ENCODE assay signal across 8 cellular contexts in the genomic region with DNA sequence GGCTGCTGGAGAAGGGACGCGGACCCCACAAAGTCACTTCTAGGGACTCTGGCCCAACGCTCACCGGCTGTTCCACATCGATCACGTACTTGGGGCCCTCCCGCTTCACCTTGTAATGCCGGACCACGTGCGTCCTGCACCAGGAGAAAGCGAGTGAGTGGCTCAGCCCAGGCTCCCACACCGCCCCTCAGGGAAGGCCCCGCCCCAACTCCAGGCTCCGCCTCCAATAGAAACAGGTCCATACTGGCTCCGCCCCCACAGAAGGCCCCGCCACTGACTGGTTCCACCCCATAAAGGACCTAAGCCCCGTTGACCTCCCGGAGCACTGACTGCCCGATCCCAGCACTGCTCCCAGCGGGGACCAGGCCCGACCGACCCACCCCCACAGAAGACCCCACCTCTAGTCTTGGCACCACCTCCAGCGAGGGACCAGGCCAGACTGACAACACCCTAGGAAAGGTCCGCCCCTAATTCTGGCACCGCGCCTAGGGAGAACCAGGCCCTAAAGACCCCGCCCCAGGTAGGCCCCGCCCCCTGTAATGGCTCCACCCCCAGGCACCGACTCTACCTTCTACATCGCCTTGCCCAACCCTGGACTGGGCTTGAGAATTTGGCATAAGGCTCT. TPM values are rescaled to one million over a fixed set of nuclear protein-coding genes. Genes with fewer than 3 reads are reported as not detected.
DNase-seq lines count a peak whose midpoint lies in the region; ATAC-seq and TF ChIP-seq lines count a peak whose summit lies in the region.

No MANE protein-coding gene starts in this region.

- H3K4me3 Mint-ChIP-seq in activated naive CD8-positive, alpha-beta T cell treated with anti-CD3 and anti-CD28 coated beads, Interleukin-2, amount 10 ng/mL, durations not matched to agents 7 days and 5 days = peak overlapping the region; percentile 86

- no peaks in the 10 kb centered on the region for H3K79me2 ChIP-seq in smooth muscle cell (ENCODE audit: low read depth)

- H3K4me3 ChIP-seq in iPS DF 6.9 (ENCODE audit: low read length) = peak overlapping the region; percentile 49; the same call in 1 of the 2 replicates
- peak overlapping the region; percentile 49 for H3K4me3 ChIP-seq in smooth muscle cell

- no CpG with 5 or more reads among the region's 30 CpGs for WGBS in iPS DF 6.9 (ENCODE audit: insufficient coverage, insufficient read length)
- 23% methylated on average over 24 of the region's 30 CpGs for WGBS in smooth muscle cell (ENCODE audit: low lambda C conversion rate)

- peaks cover 20% of the 10 kb centered on the region for H3K4me1 Mint-ChIP-seq in activated naive CD8-positive, alpha-beta T cell treated with anti-CD3 and anti-CD28 coated beads, Interleukin-2, amount 10 ng/mL, durations not matched to agents 7 days and 5 days

- peaks cover 4% of the 10 kb centered on the region; the same call in 1 of the 2 replicates for H3K4me1 ChIP-seq in iPS DF 6.9 (ENCODE audit: control insufficient read depth, insufficient read depth, low read length)
- H3K4me1 ChIP-seq in smooth muscle cell (ENCODE audit: low read depth) = peaks cover 9% of the 10 kb centered on the region

- H3K9me3 ChIP-seq in iPS DF 6.9 (ENCODE audit: control insufficient read depth, insufficient read depth, low read length) (no peaks in the 10 kb centered on the region), smooth muscle cell (replicated peaks; ENCODE audit: low read depth) (no peaks in the 10 kb centered on the region)

- peak overlapping the region; percentile 89 for H3K27ac Mint-ChIP-seq in activated naive CD8-positive, alpha-beta T cell treated with anti-CD3 and anti-CD28 coated beads, Interleukin-2, amount 10 ng/mL, durations not matched to agents 7 days and 5 days

- H4K20me1 ChIP-seq in smooth muscle cell (ENCODE audit: low read depth) = no peaks in the 10 kb centered on the region

- TF ChIP-seq CTCF in smooth muscle cell (IDR thresholded peaks at IDR 0.05; ENCODE audit: borderline replicate concordance, insufficient read depth, poor library complexity, severe bottlenecking) = no peak

- no peak overlapping the region for H3K9ac ChIP-seq in smooth muscle cell (ENCODE audit: low read depth)

- H3F3A ChIP-seq in smooth muscle cell (ENCODE audit: low read depth) = no peaks in the 10 kb centered on the region

- H3K27ac ChIP-seq in iPS DF 6.9 (ENCODE audit: low read length) (no peak overlapping the region), smooth muscle cell (ENCODE audit: low read depth) (no peak overlapping the region)

- peaks cover 4% of the 10 kb centered on the region for H3K36me3 Mint-ChIP-seq in activated naive CD8-positive, alpha-beta T cell treated with anti-CD3 and anti-CD28 coated beads, Interleukin-2, amount 10 ng/mL, durations not matched to agents 7 days and 5 days

- H3K27me3 ChIP-seq in iPS DF 6.9 (ENCODE audit: control insufficient read depth, insufficient read depth, low read length) (no peaks in the 10 kb centered on the region), smooth muscle cell (ENCODE audit: low read depth) (no peaks in the 10 kb centered on the region)

- POLR2A ChIA-PET in activated naive CD8-positive, alpha-beta T cell treated with anti-CD3 and anti-CD28 coated beads, Interleukin-2, amount 10 ng/mL, durations not matched to agents 7 days and 5 days (lab: Charles Lee) = interaction anchor here (0.9 to 4.1 kb wide), 6 partner anchors 16 to 144 kb away, joined by 3 to 30 read pairs (median 6); a partner anchor contains a TSS

- peak; percentile 39 for ATAC-seq in activated naive CD8-positive, alpha-beta T cell treated with anti-CD3 and anti-CD28 coated beads, Interleukin-2, amount 10 ng/mL, durations not matched to agents 7 days and 5 days (ENCODE audit: low read depth)

- peak; percentile 24 for DNase-seq in HCEC 1CT
- DNase-seq in SKM-1 (lab: John Stamatoyannopoulos, UW; ENCODE audit: unreplicated experiment) = peak; percentile 33
- DNase-seq in activated naive CD8-positive, alpha-beta T cell treated with anti-CD3 and anti-CD28 coated beads, Interleukin-2, amount 10 ng/mL, durations not matched to agents 7 days and 5 days = peak; percentile 88
- DNase-seq in iPS DF 6.9 (ENCODE audit: low read depth, low spot score) = peak; percentile 78
- DNase-seq in smooth muscle cell (lab: John Stamatoyannopoulos, UW; ENCODE audit: unreplicated experiment) = peak; percentile 60
- no peak for DNase-seq in DMS79 treated with DMSO at 0.1 percent for 48 hours (lab: John Stamatoyannopoulos, UW)
- DNase-seq in NCI-H1105 (lab: John Stamatoyannopoulos, UW) = no peak
- DNase-seq in NCI-H1694 (lab: John Stamatoyannopoulos, UW) = no peak

- H3K9me3 Mint-ChIP-seq in activated naive CD8-positive, alpha-beta T cell treated with anti-CD3 and anti-CD28 coated beads, Interleukin-2, amount 10 ng/mL, durations not matched to agents 7 days and 5 days = no peaks in the 10 kb centered on the region

- no peak overlapping the region for H2AFZ ChIP-seq in smooth muscle cell (ENCODE audit: low read depth)

- H3K4me2 ChIP-seq in smooth muscle cell = peak overlapping the region; percentile 83

- no peaks in the 10 kb centered on the region for H3K27me3 Mint-ChIP-seq in activated naive CD8-positive, alpha-beta T cell treated with anti-CD3 and anti-CD28 coated beads, Interleukin-2, amount 10 ng/mL, durations not matched to agents 7 days and 5 days

- H3K36me3 ChIP-seq in iPS DF 6.9 (ENCODE audit: control insufficient read depth, insufficient read depth, low read length) (peaks cover 3% of the 10 kb centered on the region; the same call in 1 of the 2 replicates), smooth muscle cell (ENCODE audit: low read depth) (no peaks in the 10 kb centered on the region)

RNA-seq across cellular contexts. Expression of a gene that starts 11.3 kb away (rescaled TPM):
- total RNA-seq in activated naive CD8-positive, alpha-beta T cell treated with anti-CD3 and anti-CD28 coated beads, Interleukin-2, amount 10 ng/mL, durations not matched to agents 7 days and 5 days = 1 to 10 TPM; 8.4 to 8.8 TPM
- total RNA-seq in smooth muscle cell = 10.7 and 13.0 TPM in 2 replicates
- 8.3 and 26.5 TPM in 2 replicates for polyA plus RNA-seq in smooth muscle cell

RNA-seq across cellular contexts. Expression of a gene that starts 16.0 kb away (rescaled TPM):
- total RNA-seq in activated naive CD8-positive, alpha-beta T cell treated with anti-CD3 and anti-CD28 coated beads, Interleukin-2, amount 10 ng/mL, durations not matched to agents 7 days and 5 days = 10 to 100 TPM; 23.7 to 26.2 TPM
- 2.4 and 3.9 TPM in 2 replicates for total RNA-seq in smooth muscle cell
- 10.9 and 14.6 TPM in 2 replicates for polyA plus RNA-seq in smooth muscle cell

RNA-seq across cellular contexts. Expression of a gene that starts 23.0 kb away (rescaled TPM):
- total RNA-seq in activated naive CD8-positive, alpha-beta T cell treated with anti-CD3 and anti-CD28 coated beads, Interleukin-2, amount 10 ng/mL, durations not matched to agents 7 days and 5 days = 10 to 100 TPM; 20.8 to 21.8 TPM
- 6.9 and 9.9 TPM in 2 replicates for total RNA-seq in smooth muscle cell
- 16.0 and 16.5 TPM in 2 replicates for polyA plus RNA-seq in smooth muscle cell

RNA-seq across cellular contexts. Expression of a gene that starts 25.2 kb away (rescaled TPM):
- total RNA-seq in activated naive CD8-positive, alpha-beta T cell treated with anti-CD3 and anti-CD28 coated beads, Interleukin-2, amount 10 ng/mL, durations not matched to agents 7 days and 5 days = 10 to 100 TPM; 49.3 to 50.5 TPM
- not detected in 2 replicates for total RNA-seq in smooth muscle cell
- not detected in 2 replicates for polyA plus RNA-seq in smooth muscle cell

RNA-seq across cellular contexts. Expression of a gene that starts 48.3 kb away (rescaled TPM):
- not detected for total RNA-seq in activated naive CD8-positive, alpha-beta T cell treated with anti-CD3 and anti-CD28 coated beads, Interleukin-2, amount 10 ng/mL, durations not matched to agents 7 days and 5 days
- total RNA-seq in smooth muscle cell = not detected in 2 replicates
- not detected in 2 replicates for polyA plus RNA-seq in smooth muscle cell

Comparison
In these comparisons a context has a peak if more than half of its experiments do, and no peak if none do; other contexts are left out.
1. DNase-seq: peak in HCEC 1CT (single experiment), SKM-1 (single experiment), activated naive CD8-positive, alpha-beta T cell treated with anti-CD3 and anti-CD28 coated beads, Interleukin-2, amount 10 ng/mL, durations not matched to agents 7 days and 5 days (single experiment), iPS DF 6.9 (single experiment) and smooth muscle cell (single experiment); none in DMS79 treated with DMSO at 0.1 percent for 48 hours (single experiment), NCI-H1105 (single experiment) and NCI-H1694 (single experiment).